Comparison of ENCODE assay signal across 16 cellular contexts in genomic region chr2:120868366-120868765, GRCh38.
DNase-seq lines count a peak whose midpoint lies in the region; ATAC-seq and TF ChIP-seq lines count a peak whose summit lies in the region.
"Had no signal": no experiment of that assay in that cellular context is flagged by ENCODE, and none has a peak within 500 bp of the region (broad histone marks: within the 10 kb centered on the region; RNA-seq: fewer than 3 reads in every experiment).

No MANE protein-coding gene starts in this region.

- H2BK15ac ChIP-seq in mesenchymal stem cell (ENCODE audit: low read depth, poor library complexity, severe bottlenecking) = no peak overlapping the region

- peaks cover 14% of the 10 kb centered on the region for H3F3A ChIP-seq in smooth muscle cell (ENCODE audit: low read depth)

- H3K4me1 ChIP-seq in mesenchymal stem cell (ENCODE audit: control insufficient read depth, insufficient read depth, low read depth, low read length) = peaks cover 60% of the 10 kb centered on the region
- peaks cover 35% of the 10 kb centered on the region for H3K4me1 ChIP-seq in smooth muscle cell (ENCODE audit: low read depth)
- H3K4me1 ChIP-seq in trophoblast cell (ENCODE audit: control insufficient read depth in 1 of 2, insufficient read depth in 2 of 2, low read length in 2 of 2) = peaks cover 6 to 14% of the 10 kb centered on the region in 2 experiments
- H3K4me1 ChIP-seq: prostate gland had no signal

- H3K23ac ChIP-seq in mesenchymal stem cell (ENCODE audit: low read length in 2 of 2) (no peak overlapping the region), trophoblast cell (ENCODE audit: low read length) (no peak overlapping the region)

- H2AFZ ChIP-seq in mesenchymal stem cell (ENCODE audit: low read depth, low read length) (no peak overlapping the region), smooth muscle cell (ENCODE audit: low read depth) (no peak overlapping the region), trophoblast cell (ENCODE audit: insufficient read depth, low read length, poor library complexity) (no peak overlapping the region)

- H2AK5ac ChIP-seq in mesenchymal stem cell (ENCODE audit: low read length, severe bottlenecking) (peak overlapping the region; percentile 52), trophoblast cell (ENCODE audit: low read length) (no peak overlapping the region)

- in situ Hi-C loops in brain microvascular endothelial cell (cut with HindIII; ENCODE audit: low pct_ligation_motif_present, low sequenced_read_pairs) = no loop called here

- H4K91ac ChIP-seq in mesenchymal stem cell (ENCODE audit: low read length) (no peak overlapping the region), trophoblast cell (ENCODE audit: low read depth, low read length) (no peak overlapping the region)

- H2BK120ac ChIP-seq in mesenchymal stem cell (ENCODE audit: low read depth, low read length) (no peak overlapping the region), trophoblast cell (ENCODE audit: insufficient read depth, low read length, poor library complexity) (no peak overlapping the region)

- POLR2A ChIA-PET in RWPE1 (lab: Yijun Ruan, JAX; ENCODE audit: low non-redundant PET) = no interaction called here

- H3K79me1 ChIP-seq in mesenchymal stem cell (replicated peaks; ENCODE audit: low read length, poor library complexity, severe bottlenecking) (peaks cover 39% of the 10 kb centered on the region), trophoblast cell (ENCODE audit: low read length) (no peaks in the 10 kb centered on the region)

- WGBS in mesenchymal stem cell = 93% methylated on average over 3 of the region's 4 CpGs
- WGBS in smooth muscle cell (ENCODE audit: low lambda C conversion rate) = 80% methylated on average over 4 of the region's 4 CpGs
- WGBS in trophoblast cell (ENCODE audit: extremely low coverage, insufficient coverage, insufficient read length) = no CpG with 5 or more reads among the region's 4 CpGs

- H3K4me2 ChIP-seq in mesenchymal stem cell (ENCODE audit: low read length, poor library complexity, severe bottlenecking) (peak overlapping the region; percentile 58), smooth muscle cell (peak overlapping the region; percentile 80), trophoblast cell (ENCODE audit: low read length) (no peak overlapping the region)

- H4K20me1 ChIP-seq in smooth muscle cell (ENCODE audit: low read depth) = peaks cover 42% of the 10 kb centered on the region

- no peaks in the 10 kb centered on the region for H3K9me3 ChIP-seq in mesenchymal stem cell (ENCODE audit: control insufficient read depth, low read length)
- H3K9me3 ChIP-seq in smooth muscle cell (replicated peaks; ENCODE audit: low read depth) = no peaks in the 10 kb centered on the region
- H3K9me3 ChIP-seq in trophoblast cell (ENCODE audit: insufficient read depth, low read depth, low read length) = peaks cover 2% of the 10 kb centered on the region
- H3K9me3 ChIP-seq: prostate gland had no signal

- H3K36me3 ChIP-seq in brain microvascular endothelial cell (replicated peaks) = no peaks in the 10 kb centered on the region
- peaks cover 0 to 5% of the 10 kb centered on the region in 2 experiments for H3K36me3 ChIP-seq in mesenchymal stem cell (ENCODE audit: control insufficient read depth in 1 of 2, insufficient read depth in 2 of 2, low read depth in 1 of 2, low read length in 2 of 2)
- H3K36me3 ChIP-seq in smooth muscle cell (ENCODE audit: low read depth) = no peaks in the 10 kb centered on the region
- H3K36me3 ChIP-seq in trophoblast cell (ENCODE audit: control insufficient read depth in 1 of 2, insufficient read depth in 2 of 2, low read length in 2 of 2) = no peaks in the 10 kb centered on the region
- H3K36me3 ChIP-seq: prostate gland had no signal

- H4K8ac ChIP-seq in mesenchymal stem cell (ENCODE audit: low read length) (peak overlapping the region; percentile 45), trophoblast cell (ENCODE audit: low read depth, low read length) (no peak overlapping the region)

- H3K79me2 ChIP-seq in smooth muscle cell (ENCODE audit: low read depth) (peaks cover 81% of the 10 kb centered on the region), trophoblast cell (ENCODE audit: control insufficient read depth, insufficient read depth, low read length, poor library complexity) (no peaks in the 10 kb centered on the region)

- no peak for ATAC-seq in GM19324 (IDR thresholded peaks at IDR 0.05; ENCODE audit: low FRiP score, unreplicated experiment)
- ATAC-seq: activated T-cell treated with anti-CD3 and anti-CD28 coated beads, Interleukin-2, amount 50 U/mL, for 72 hours; esophagus mucosa had no signal

- H3K27me3 ChIP-seq in brain microvascular endothelial cell (replicated peaks) = no peaks in the 10 kb centered on the region
- no peaks in the 10 kb centered on the region for H3K27me3 ChIP-seq in mesenchymal stem cell (ENCODE audit: control insufficient read depth in 1 of 2, insufficient read depth in 1 of 2, low read length in 2 of 2)
- no peaks in the 10 kb centered on the region for H3K27me3 ChIP-seq in smooth muscle cell (ENCODE audit: low read depth)
- no peaks in the 10 kb centered on the region for H3K27me3 ChIP-seq in trophoblast cell (ENCODE audit: insufficient read depth, low read length)

- no peak overlapping the region for H3K27ac ChIP-seq in brain microvascular endothelial cell
- H3K27ac ChIP-seq in mesenchymal stem cell (ENCODE audit: low read length, poor library complexity, severe bottlenecking) = peak overlapping the region; percentile 80
- peak overlapping the region; percentile 87 for H3K27ac ChIP-seq in smooth muscle cell (ENCODE audit: low read depth)
- no peak overlapping the region for H3K27ac ChIP-seq in trophoblast cell (ENCODE audit: low read depth, low read length)
- H3K27ac ChIP-seq in RWPE1 = no peak overlapping the region

- H2BK5ac ChIP-seq in mesenchymal stem cell (ENCODE audit: low read depth, low read length, poor library complexity, severe bottlenecking) = no peak overlapping the region
- H2BK5ac ChIP-seq in trophoblast cell (ENCODE audit: low read depth, low read length, poor library complexity) = no peak overlapping the region

- H3K9ac ChIP-seq in mesenchymal stem cell (ENCODE audit: low read length) = peak overlapping the region; percentile 79
- H3K9ac ChIP-seq in smooth muscle cell (ENCODE audit: low read depth) = no peak overlapping the region
- H3K9ac ChIP-seq in trophoblast cell (ENCODE audit: low read length) = no peak overlapping the region

- TF ChIP-seq CTCF in AG10803 (conservative IDR thresholded peaks at IDR 0.05; ENCODE audit: low read length) (no peak), brain microvascular endothelial cell (IDR thresholded peaks at IDR 0.05; ENCODE audit: low read depth, low read length, missing control alignments) (no peak), smooth muscle cell (IDR thresholded peaks at IDR 0.05; ENCODE audit: borderline replicate concordance, insufficient read depth, poor library complexity, severe bottlenecking) (no peak), RWPE1 (conservative IDR thresholded peaks at IDR 0.05; ENCODE audit: low read depth) (no peak)

- H4K12ac ChIP-seq in trophoblast cell (ENCODE audit: low read depth, low read length) = no peak overlapping the region

- H3K14ac ChIP-seq in mesenchymal stem cell (ENCODE audit: low read length in 2 of 2) (peak overlapping the region in 1 of 2 experiments; percentile 1), trophoblast cell (ENCODE audit: low read length) (no peak overlapping the region)

- H3K4me3 ChIP-seq in AG10803 (ENCODE audit: low read length) (peak overlapping the region; percentile 60), brain microvascular endothelial cell (ENCODE audit: low read depth, low read length) (peak overlapping the region; percentile 54), mesenchymal stem cell (ENCODE audit: insufficient read depth in 1 of 2, low read depth in 1 of 2, low read length in 2 of 2) (peak overlapping the region in 1 of 2 experiments; percentile 78), smooth muscle cell (peak overlapping the region; percentile 36), trophoblast cell (ENCODE audit: low read depth, low read length) (no peak overlapping the region)

- no peak for DNase-seq in AG10803 (ENCODE audit: low read depth)
- DNase-seq in brain microvascular endothelial cell = no peak
- no peak for DNase-seq in mesenchymal stem cell
- no peak for DNase-seq in smooth muscle cell (lab: John Stamatoyannopoulos, UW; ENCODE audit: unreplicated experiment)
- DNase-seq in trophoblast cell = no peak
- no peak for DNase-seq in islet precursor cell
- DNase-seq in RWPE1 (ENCODE audit: low spot score) = no peak
- DNase-seq: activated CD4-positive, alpha-beta T cell treated with anti-CD3 and anti-CD28 coated beads, Interleukin-2, amount 50 U/mL, for 4 hours; activated T-cell treated with anti-CD3 and anti-CD28 coated beads, Interleukin-2, amount 50 U/mL, for 72 hours; AML-193; NK-92 treated with Interleukin-12 subunit alpha and Interleukin-12 subunit beta, amount 100 ng/mL, for 24 hours; SHP77; stimulated activated CD4-positive, alpha-beta T cell treated with anti-CD3 and anti-CD28 coated beads, Interleukin-4, amount 100 ng/mL, for 4 hours had no signal

- CTCF ChIA-PET in RWPE1 (lab: Yijun Ruan, JAX) = interaction anchor here (1.2 to 1.6 kb wide), 3 partner anchors 94 to 211 kb away, joined by 3 to 5 read pairs (median 3); no protein-coding TSS in a partner anchor

- no peak overlapping the region for H3K4ac ChIP-seq in mesenchymal stem cell (ENCODE audit: low read depth in 1 of 2, low read length in 2 of 2)
- no peak overlapping the region for H3K4ac ChIP-seq in trophoblast cell (ENCODE audit: low read depth, low read length)

- H2BK12ac ChIP-seq in mesenchymal stem cell (ENCODE audit: low read length in 2 of 2) = peak overlapping the region; percentile 38 to 47
- H2BK12ac ChIP-seq in trophoblast cell (ENCODE audit: low read length) = no peak overlapping the region

- H3K18ac ChIP-seq in mesenchymal stem cell (ENCODE audit: low read depth in 1 of 2, low read length in 2 of 2) (peak overlapping the region; percentile 29 to 74), trophoblast cell (ENCODE audit: low read length) (no peak overlapping the region)

Comparison
In these comparisons a context has a peak if more than half of its experiments do, and no peak if none do; other contexts are left out.
1. H3K27ac ChIP-seq: peak in mesenchymal stem cell (single experiment) and smooth muscle cell (single experiment); none in brain microvascular endothelial cell (single experiment), trophoblast cell (single experiment) and RWPE1 (single experiment).